25 cellular contexts compared by ENCODE assay signal in the genomic region with DNA sequence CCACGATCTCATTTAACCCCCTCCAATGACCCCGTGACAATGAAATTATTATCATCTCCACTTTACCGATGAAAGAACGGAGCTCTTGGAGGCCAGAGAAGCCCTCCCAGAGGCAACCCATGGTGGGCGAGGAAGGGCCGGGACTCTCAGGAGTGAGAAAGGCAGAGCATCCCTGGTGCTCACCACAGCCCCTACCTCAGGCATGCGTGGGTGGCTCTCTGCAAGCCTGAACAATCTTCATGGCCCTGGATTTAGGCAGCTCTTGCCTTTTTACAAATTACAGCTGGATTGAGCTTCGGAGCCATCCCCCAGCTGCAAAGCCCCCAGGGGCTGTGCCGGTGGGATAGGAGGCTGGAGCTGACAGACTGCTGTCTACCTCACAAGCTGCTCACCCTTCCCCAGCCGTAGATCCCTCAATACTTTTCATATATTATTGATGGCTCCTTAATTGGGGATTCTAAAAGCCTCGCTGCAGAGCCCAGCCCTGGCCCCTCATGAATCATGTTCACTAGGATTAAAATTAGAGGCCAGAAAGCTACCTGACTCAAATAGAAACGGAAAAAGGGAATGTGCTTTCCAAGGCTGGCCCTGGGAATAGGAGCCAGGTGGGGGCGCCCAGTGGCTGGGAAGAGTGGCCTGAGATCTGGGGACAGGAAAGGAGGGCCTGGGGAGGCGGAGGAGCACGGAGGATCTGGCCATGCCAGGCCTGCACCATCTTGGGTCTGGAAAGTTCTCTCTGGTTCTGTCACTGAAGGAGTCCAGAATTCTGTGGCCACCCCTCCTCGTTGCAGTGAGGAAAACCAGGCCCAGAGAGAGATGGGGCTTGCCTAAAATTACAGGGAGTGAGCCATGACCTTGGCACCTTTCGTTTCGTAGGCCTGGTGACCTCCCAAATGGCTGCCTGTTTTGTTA. TPM values are rescaled to one million over a fixed set of nuclear protein-coding genes. Genes with fewer than 3 reads are reported as not detected.
A peak's percentile ranks its signal among the peaks of the same experiment; 100 is the strongest.
DNase-seq lines count a peak whose midpoint lies in the region; ATAC-seq, FAIRE-seq and TF ChIP-seq lines count a peak whose summit lies in the region.
"Had no signal": no experiment of that assay in that cellular context is flagged by ENCODE, and none has a peak within 500 bp of the region (broad histone marks: within the 10 kb centered on the region; RNA-seq: fewer than 3 reads in every experiment).

No MANE protein-coding gene starts in this region.

- no TSS peak for BruUV-seq in mammary epithelial cell (replicated peaks; lab: Mats Ljungman, UMichigan)

- FAIRE-seq in kidney (lab: Jason Lieb, UNC) = no peak
- FAIRE-seq: A549, H54, keratinocyte had no signal

- POLR2A ChIA-PET in WTC11 (lab: Charles Lee) = no interaction called here

- H3K9ac ChIP-seq in mammary epithelial cell (ENCODE audit: insufficient read depth, low read length) (no peak overlapping the region), kidney (ENCODE audit: low read length in 2 of 2) (no peak overlapping the region)

- intact Hi-C loops in mammary epithelial cell (cut with micrococcal nuclease) (loop anchor here (1.0 kb wide), 1 partner anchor 41 kb away; no protein-coding TSS in a partner anchor), breast epithelium (cut with DNase I; ENCODE audit: low total_unique reads) (no loop called here), kidney (cut with DNase I) (no loop called here)

- in situ Hi-C loops in mammary epithelial cell (cut with MboI; ENCODE audit: low sequenced_read_pairs in 2 of 2) = no loop called here

- H3K27me3 Mint-ChIP-seq in WTC11 (ENCODE audit: low read depth) (peaks cover 5% of the 10 kb centered on the region; the same call in 1 of the 2 replicates), progenitor cell of endocrine pancreas (peaks cover 34% of the 10 kb centered on the region)
- H3K27me3 Mint-ChIP-seq in activated CD8-positive, alpha-beta memory T cell treated with anti-CD3 and anti-CD28 coated beads, Interleukin-2, amount 10 ng/mL, durations not matched to agents 7 days and 5 days = peaks cover 18% of the 10 kb centered on the region

- H3K27ac Mint-ChIP-seq in WTC11 (no peak overlapping the region), progenitor cell of endocrine pancreas (no peak overlapping the region)
- no peak overlapping the region for H3K27ac Mint-ChIP-seq in activated CD8-positive, alpha-beta memory T cell treated with anti-CD3 and anti-CD28 coated beads, Interleukin-2, amount 10 ng/mL, durations not matched to agents 7 days and 5 days
- H3K27ac Mint-ChIP-seq: activated naive CD8-positive, alpha-beta T cell treated with anti-CD3 and anti-CD28 coated beads, Interleukin-2, amount 10 ng/mL, durations not matched to agents 7 days and 5 days; T-helper 17 cell had no signal

- H3K36me3 Mint-ChIP-seq in WTC11 (no peaks in the 10 kb centered on the region), progenitor cell of endocrine pancreas (ENCODE audit: insufficient read depth) (no peaks in the 10 kb centered on the region)
- H3K36me3 Mint-ChIP-seq in activated CD8-positive, alpha-beta memory T cell treated with anti-CD3 and anti-CD28 coated beads, Interleukin-2, amount 10 ng/mL, durations not matched to agents 7 days and 5 days = no peaks in the 10 kb centered on the region
- H3K36me3 Mint-ChIP-seq: activated naive CD8-positive, alpha-beta T cell treated with anti-CD3 and anti-CD28 coated beads, Interleukin-2, amount 10 ng/mL, durations not matched to agents 7 days and 5 days had no signal

- ATAC-seq in WTC11 = peak; percentile 72
- no peak for ATAC-seq in foreskin keratinocyte
- no peak for ATAC-seq in activated CD8-positive, alpha-beta memory T cell treated with anti-CD3 and anti-CD28 coated beads, Interleukin-2, amount 10 ng/mL, durations not matched to agents 7 days and 5 days
- ATAC-seq: right cardiac atrium; stimulated activated naive CD8-positive, alpha-beta T cell treated with anti-CD3 and anti-CD28 coated beads, Interleukin-15, Interleukin-2, amounts not matched to agents 100 U/mL and 50 U/mL, for 24 hours; T-helper 17 cell had no signal

- H3K27me3 ChIP-seq in mammary epithelial cell (ENCODE audit: insufficient read depth, low read length) (no peaks in the 10 kb centered on the region), breast epithelium (no peaks in the 10 kb centered on the region), foreskin keratinocyte (peaks cover 35% of the 10 kb centered on the region)
- H3K27me3 ChIP-seq: heart left ventricle had no signal

- peak overlapping the region; percentile 22 for H3K4me2 ChIP-seq in mammary epithelial cell (ENCODE audit: insufficient read depth, low read depth, low read length)
- H3K4me2 ChIP-seq: A549 had no signal

- no peak overlapping the region for H3K4me3 ChIP-seq in mammary epithelial cell (replicated peaks in 1 of 3; ENCODE audit: insufficient read depth in 1 of 3, low read depth in 2 of 3, low read length in 3 of 3)
- no peak overlapping the region for H3K4me3 ChIP-seq in breast epithelium
- no peak overlapping the region for H3K4me3 ChIP-seq in kidney (ENCODE audit: low read length in 2 of 2)
- H3K4me3 ChIP-seq: A549, heart left ventricle, transverse colon had no signal

- H2AFZ ChIP-seq in mammary epithelial cell (ENCODE audit: low read depth, low read length) = peak overlapping the region; percentile 43

- peaks cover 10% of the 10 kb centered on the region for H3K4me1 ChIP-seq in mammary epithelial cell (ENCODE audit: insufficient read depth, low read length)
- no peaks in the 10 kb centered on the region for H3K4me1 ChIP-seq in breast epithelium
- H3K4me1 ChIP-seq in foreskin keratinocyte = no peaks in the 10 kb centered on the region
- no peaks in the 10 kb centered on the region for H3K4me1 ChIP-seq in kidney (ENCODE audit: control insufficient read depth in 1 of 2, insufficient read depth in 1 of 2, low read depth in 1 of 2, low read length in 2 of 2)
- H3K4me1 ChIP-seq: A549, transverse colon had no signal

- H3K9me3 Mint-ChIP-seq in WTC11 (no peaks in the 10 kb centered on the region), progenitor cell of endocrine pancreas (ENCODE audit: low read depth) (no peaks in the 10 kb centered on the region)
- no peaks in the 10 kb centered on the region for H3K9me3 Mint-ChIP-seq in activated CD8-positive, alpha-beta memory T cell treated with anti-CD3 and anti-CD28 coated beads, Interleukin-2, amount 10 ng/mL, durations not matched to agents 7 days and 5 days (ENCODE audit: low read depth)
- H3K9me3 Mint-ChIP-seq: activated naive CD8-positive, alpha-beta T cell treated with anti-CD3 and anti-CD28 coated beads, Interleukin-2, amount 10 ng/mL, durations not matched to agents 7 days and 5 days had no signal

- DNase-seq in mammary epithelial cell (peak; percentile 11), breast epithelium (ENCODE audit: low spot score in 2 of 2) (no peak), WTC11 (ENCODE audit: low spot score) (peak; percentile 55), foreskin keratinocyte (no peak), progenitor cell of endocrine pancreas (ENCODE audit: low spot score, unreplicated experiment) (no peak), GM20000 (ENCODE audit: low spot score) (no peak), kidney (no peak)
- no peak for DNase-seq in activated CD8-positive, alpha-beta memory T cell treated with anti-CD3 and anti-CD28 coated beads, Interleukin-2, amount 10 ng/mL, durations not matched to agents 7 days and 5 days
- DNase-seq: activated naive CD8-positive, alpha-beta T cell treated with anti-CD3 and anti-CD28 coated beads, Interleukin-2, amount 10 ng/mL, durations not matched to agents 7 days and 5 days; DMS53; Karpas-422; NCI-H1092; NCI-H2029 treated with DMSO at 0.1 percent for 48 hours; NCI-H510A; right cardiac atrium; Right ventricle myocardium superior; stimulated activated naive CD8-positive, alpha-beta T cell treated with anti-CD3 and anti-CD28 coated beads, Interleukin-15, Interleukin-2, amounts not matched to agents 100 U/mL and 50 U/mL, for 24 hours; T-helper 17 cell; transverse colon had no signal

- CTCF ChIA-PET in mammary epithelial cell (lab: Charles Lee; ENCODE audit: low non-redundant PET) (interaction anchor here (0.6 to 1.2 kb wide), 4 partner anchors 41 to 400 kb away, joined by 3 to 4 read pairs (median 3); no protein-coding TSS in a partner anchor), WTC11 (lab: Charles Lee) (interaction anchor here (0.8 to 5.6 kb wide), 18 partner anchors 10 to 208 kb away, joined by 3 to 61 read pairs (median 6); partner anchors contain the start of genes C6orf89 and PPIL1)
- CTCF ChIA-PET in activated CD8-positive, alpha-beta memory T cell treated with anti-CD3 and anti-CD28 coated beads, Interleukin-2, amount 10 ng/mL, durations not matched to agents 7 days and 5 days (lab: Charles Lee) = interaction anchor here (1.2 to 1.9 kb wide), 4 partner anchors 28 to 52 kb away, joined by 3 to 6 read pairs (median 4); no protein-coding TSS in a partner anchor

- TF ChIP-seq CTCF in mammary epithelial cell (conservative IDR thresholded peaks at IDR 0.05 in 1 of 2, IDR thresholded peaks at IDR 0.05 in 1 of 2; ENCODE audit: extremely low read depth in 1 of 2, insufficient read depth in 1 of 2, low read depth in 1 of 2, low read length in 2 of 2) = peak in 1 of 2 donors; percentile 40
- TF ChIP-seq CTCF in breast epithelium (IDR thresholded peaks at IDR 0.05) = no peak
- TF ChIP-seq CTCF in WTC11 (IDR thresholded peaks at IDR 0.05) = no peak
- TF ChIP-seq CTCF in foreskin keratinocyte (conservative IDR thresholded peaks at IDR 0.05) = peak; percentile 37
- TF ChIP-seq CTCF in progenitor cell of endocrine pancreas (IDR thresholded peaks at IDR 0.05; ENCODE audit: unreplicated experiment) = peak; percentile 7
- TF ChIP-seq CTCF in GM20000 (IDR thresholded peaks at IDR 0.05; ENCODE audit: extremely low read depth, missing control alignments) = no peak
- TF ChIP-seq CTCF in kidney (IDR thresholded peaks at IDR 0.05; ENCODE audit: borderline replicate concordance, extremely low read depth, insufficient read depth) = no peak

- no peaks in the 10 kb centered on the region for H4K20me1 ChIP-seq in mammary epithelial cell (ENCODE audit: insufficient read depth, low read length)

- H3K4me1 Mint-ChIP-seq in WTC11 (peaks cover 22% of the 10 kb centered on the region), progenitor cell of endocrine pancreas (ENCODE audit: low read depth) (peaks cover 1% of the 10 kb centered on the region)
- no peaks in the 10 kb centered on the region for H3K4me1 Mint-ChIP-seq in activated CD8-positive, alpha-beta memory T cell treated with anti-CD3 and anti-CD28 coated beads, Interleukin-2, amount 10 ng/mL, durations not matched to agents 7 days and 5 days
- H3K4me1 Mint-ChIP-seq: activated naive CD8-positive, alpha-beta T cell treated with anti-CD3 and anti-CD28 coated beads, Interleukin-2, amount 10 ng/mL, durations not matched to agents 7 days and 5 days had no signal

- H3K79me2 ChIP-seq in mammary epithelial cell (ENCODE audit: insufficient read depth, low read length) = no peaks in the 10 kb centered on the region

- no peak for TF ChIP-seq POLR2A in breast epithelium (IDR thresholded peaks at IDR 0.05)

- H3K36me3 ChIP-seq in mammary epithelial cell (ENCODE audit: insufficient read depth, low read length) = no peaks in the 10 kb centered on the region
- no peaks in the 10 kb centered on the region for H3K36me3 ChIP-seq in breast epithelium
- H3K36me3 ChIP-seq in kidney (ENCODE audit: control insufficient read depth in 1 of 2, insufficient read depth in 2 of 2, low read length in 2 of 2) = no peaks in the 10 kb centered on the region
- H3K36me3 ChIP-seq: neutrophil, transverse colon had no signal

- H3K9me3 ChIP-seq in mammary epithelial cell (replicated peaks; ENCODE audit: insufficient read depth, low read length) = no peaks in the 10 kb centered on the region
- no peaks in the 10 kb centered on the region for H3K9me3 ChIP-seq in breast epithelium
- H3K9me3 ChIP-seq in kidney (ENCODE audit: control insufficient read depth in 1 of 2, low read length in 2 of 2) = no peaks in the 10 kb centered on the region
- H3K9me3 ChIP-seq: A549, heart left ventricle, neutrophil, transverse colon had no signal

- dilution Hi-C loops in mammary epithelial cell (cut with HindIII; ENCODE audit: low sequenced_read_pairs) = loop anchor here (5.0 kb wide), 3 partner anchors 33 to 93 kb away; no protein-coding TSS in a partner anchor

- H3K4me3 Mint-ChIP-seq in WTC11 = no peak overlapping the region
- no peak overlapping the region for H3K4me3 Mint-ChIP-seq in progenitor cell of endocrine pancreas (ENCODE audit: low read depth)
- no peak overlapping the region for H3K4me3 Mint-ChIP-seq in activated CD8-positive, alpha-beta memory T cell treated with anti-CD3 and anti-CD28 coated beads, Interleukin-2, amount 10 ng/mL, durations not matched to agents 7 days and 5 days
- H3K4me3 Mint-ChIP-seq: activated naive CD8-positive, alpha-beta T cell treated with anti-CD3 and anti-CD28 coated beads, Interleukin-2, amount 10 ng/mL, durations not matched to agents 7 days and 5 days; T-helper 17 cell had no signal

- 35% methylated on average over 16 of the region's 18 CpGs for WGBS in mammary epithelial cell (ENCODE audit: low coverage, missing lambda C conversion rate)

- H3K27ac ChIP-seq in mammary epithelial cell (ENCODE audit: insufficient read depth, low read depth, low read length) (no peak overlapping the region), breast epithelium (no peak overlapping the region), foreskin keratinocyte (no peak overlapping the region), kidney (ENCODE audit: low read depth in 2 of 2, low read length in 2 of 2) (no peak overlapping the region)
- H3K27ac ChIP-seq: A549, C4-2B, neutrophil, transverse colon had no signal

RNA-seq across cellular contexts. Expression of gene CPNE5, which starts 29.1 kb away (rescaled TPM):
- total RNA-seq in mammary epithelial cell = under 1 TPM in 1 of 2 donors, not detected in 1; 0.31 TPM
- 0.10 TPM for polyA plus RNA-seq in mammary epithelial cell
- not detected for polyA minus RNA-seq in mammary epithelial cell
- 1 to 10 TPM in 2 of 3 donors, under 1 TPM in 1; 0.96 to 5.2 (median 3.7) TPM for total RNA-seq in breast epithelium
- total RNA-seq in WTC11 (2021) = 0.44 to 0.71 TPM (median 0.48 TPM) in 3 replicates
- total RNA-seq in foreskin keratinocyte = 0.07 TPM in 1 of 2 replicates, not detected in the other
- polyA plus RNA-seq in foreskin keratinocyte = 0.08 TPM in 1 of 2 replicates, not detected in the other
- 0.16 and 0.24 TPM in 2 replicates for total RNA-seq in progenitor cell of endocrine pancreas
- total RNA-seq in activated CD8-positive, alpha-beta memory T cell treated with anti-CD3 and anti-CD28 coated beads, Interleukin-2, amount 10 ng/mL, durations not matched to agents 7 days and 5 days = under 1 TPM; 0.79 to 0.94 TPM
- total RNA-seq in kidney = 7.1 TPM
- polyA plus RNA-seq in kidney (ENCODE audit: insufficient read depth, low read depth, low replicate concordance) = 3.7 TPM

Comparison
In these comparisons a context has a peak if more than half of its experiments do, and no peak if none do; other contexts are left out.
1. DNase-seq: peak in mammary epithelial cell (single experiment) and WTC11 (single experiment); none in breast epithelium (0 of 2), foreskin keratinocyte (0 of 2), progenitor cell of endocrine pancreas (single experiment), activated CD8-positive, alpha-beta memory T cell treated with anti-CD3 and anti-CD28 coated beads, Interleukin-2, amount 10 ng/mL, durations not matched to agents 7 days and 5 days (single experiment), GM20000 (single experiment) and kidney (single experiment).
2. CTCF ChIP-seq: peak in foreskin keratinocyte (single experiment) and progenitor cell of endocrine pancreas (single experiment); none in breast epithelium (0 of 3), WTC11 (single experiment), GM20000 (single experiment) and kidney (single experiment).